ENCODE assay signal across 27 cellular contexts in genomic region chr4:109469915-109470314, GRCh38.
"Had no signal": no experiment of that assay in that cellular context is flagged by ENCODE, and none has a peak within 500 bp of the region (broad histone marks: within the 10 kb centered on the region; RNA-seq: fewer than 3 reads in every experiment).

No MANE protein-coding gene starts in this region.

- H3K27ac ChIP-seq: esophagus squamous epithelium, heart right ventricle, left lung, prostate gland, right atrium auricular region, testis, tibial artery had no signal

- H3K27me3 Mint-ChIP-seq: effector memory CD8-positive, alpha-beta T cell; naive thymus-derived CD8-positive, alpha-beta T cell; type B pancreatic cell had no signal

- DNase-seq: cortex of kidney; effector memory CD8-positive, alpha-beta T cell; erythroblast; esophagus squamous epithelium; foreskin melanocyte; glutamatergic neuron; heart right ventricle; hippocampal formation; left cardiac atrium; left lung; mesendoderm; midbrain; naive thymus-derived CD8-positive, alpha-beta T cell; nucleus accumbens; stimulated activated CD4-positive, alpha-beta T cell treated with anti-CD3 and anti-CD28 coated beads, Interleukin-12 subunit alpha, Interleukin-12 subunit beta, amount 100 ng/mL, for 4 hours; stimulated activated CD4-positive, alpha-beta T cell treated with anti-CD3 and anti-CD28 coated beads, Interleukin-1b, Interleukin-23, amount 100 ng/mL, for 48 hours; stimulated activated CD4-positive, alpha-beta T cell treated with anti-CD3 and anti-CD28 coated beads, Interleukin-4, amount 100 ng/mL, for 1 hour; stimulated activated naive CD8-positive, alpha-beta T cell treated with anti-CD3 and anti-CD28 coated beads, Interleukin-15, Interleukin-2, amounts not matched to agents 100 U/mL and 50 U/mL, for 24 hours; substantia nigra; testis; tibial artery had no signal

- H3K27me3 ChIP-seq: esophagus squamous epithelium, heart right ventricle, left lung, right atrium auricular region, testis, tibial artery had no signal

- H3K4me3 ChIP-seq: esophagus squamous epithelium, heart right ventricle, left lung, prostate gland, right atrium auricular region, smooth muscle cell, testis, tibial artery had no signal

- H3K4me2 ChIP-seq: smooth muscle cell had no signal

- H3K4me3 Mint-ChIP-seq: effector memory CD8-positive, alpha-beta T cell; naive thymus-derived CD8-positive, alpha-beta T cell; stimulated activated effector memory CD8-positive, alpha-beta T cell treated with anti-CD3 and anti-CD28 coated beads, Interleukin-12 subunit alpha, Interleukin-12 subunit beta, amount 100 ng/mL, for 72 hours; type B pancreatic cell had no signal

- H3K27ac Mint-ChIP-seq: stimulated activated effector memory CD8-positive, alpha-beta T cell treated with anti-CD3 and anti-CD28 coated beads, Interleukin-12 subunit alpha, Interleukin-12 subunit beta, amount 100 ng/mL, for 72 hours; type B pancreatic cell had no signal

- H3K4me1 ChIP-seq: prostate gland, testis had no signal

- H3K9me3 ChIP-seq: esophagus squamous epithelium, heart right ventricle, left lung, prostate gland, right atrium auricular region, testis, tibial artery had no signal

- H3K36me3 ChIP-seq: prostate gland, right atrium auricular region had no signal

- H3K9me3 Mint-ChIP-seq: effector memory CD8-positive, alpha-beta T cell; naive thymus-derived CD8-positive, alpha-beta T cell; stimulated activated effector memory CD8-positive, alpha-beta T cell treated with anti-CD3 and anti-CD28 coated beads, Interleukin-12 subunit alpha, Interleukin-12 subunit beta, amount 100 ng/mL, for 72 hours; type B pancreatic cell had no signal

- ATAC-seq: effector memory CD8-positive, alpha-beta T cell; heart right ventricle; left cardiac atrium; left lung; naive thymus-derived CD8-positive, alpha-beta T cell; sciatic nerve; stimulated activated effector memory CD8-positive, alpha-beta T cell treated with anti-CD3 and anti-CD28 coated beads, Interleukin-12 subunit alpha, Interleukin-12 subunit beta, amount 100 ng/mL, for 72 hours; stimulated activated naive CD8-positive, alpha-beta T cell treated with anti-CD3 and anti-CD28 coated beads, Interleukin-15, Interleukin-2, amounts not matched to agents 100 U/mL and 50 U/mL, for 24 hours had no signal
